Comparison of ENCODE assay signal across 7 cellular contexts in genomic region chr7:99437946-99438572, GRCh38. TPM values are rescaled to one million over a fixed set of nuclear protein-coding genes. Genes with fewer than 3 reads are reported as not detected.
DNase-seq lines count a peak whose midpoint lies in the region; ATAC-seq and TF ChIP-seq lines count a peak whose summit lies in the region.

No MANE protein-coding gene starts in this region.

- H2BK15ac ChIP-seq in H9 (ENCODE audit: low read depth, low read length), result no peak overlapping the region; the same call in 1 of the 2 replicates

- H4K5ac ChIP-seq in H9 (ENCODE audit: insufficient read length, low read depth, low read length), result no peak overlapping the region

- peak overlapping the region; percentile 79 for H3K14ac ChIP-seq in H9 (ENCODE audit: insufficient read depth, low read length)

- H3K56ac ChIP-seq in H9 (ENCODE audit: insufficient read length, low read depth, low read length), result no peak overlapping the region

- ATAC-seq in esophagus mucosa, result peak; percentile 12

- no peaks in the 10 kb centered on the region for H4K20me1 ChIP-seq in H9 (ENCODE audit: control insufficient read depth, insufficient read depth, insufficient read length)

- H3K79me2 ChIP-seq in H9 (ENCODE audit: insufficient read depth, low read length), result peaks cover 11% of the 10 kb centered on the region; the same call in 1 of the 2 replicates

- peaks cover 7% of the 10 kb centered on the region for H3K23me2 ChIP-seq in H9 (ENCODE audit: insufficient read length, low read depth, low read length, poor library complexity, severe bottlenecking)

- no peak overlapping the region for H4K8ac ChIP-seq in H9 (replicated peaks; ENCODE audit: insufficient read length, low read depth, low read length)

- H3K27me3 Mint-ChIP-seq in H9 (ENCODE audit: low read depth) (no peaks in the 10 kb centered on the region), osteocyte (ENCODE audit: unreplicated experiment) (no peaks in the 10 kb centered on the region)

- H3T11ph ChIP-seq in H9 (ENCODE audit: low read length), result no peak overlapping the region

- no peak overlapping the region for H3K18ac ChIP-seq in H9 (ENCODE audit: insufficient read length, low read depth, low read length)

- WGBS in H9 (ENCODE audit: extremely low coverage, insufficient read length, low lambda C conversion rate), result no CpG with 5 or more reads among the region's 20 CpGs

- H3K9me3 ChIP-seq in H9 (ENCODE audit: control insufficient read depth, low read depth, low read length), result no peaks in the 10 kb centered on the region

- H3K4me1 Mint-ChIP-seq in H9 (peaks cover 16 to 29% of the 10 kb centered on the region in 2 experiments), osteocyte (ENCODE audit: unreplicated experiment) (peaks cover 23% of the 10 kb centered on the region)

- peak overlapping the region; percentile 96 to 99 (median 98) for H3K27ac Mint-ChIP-seq in H9
- peak overlapping the region; percentile 96 for H3K27ac Mint-ChIP-seq in osteocyte (ENCODE audit: unreplicated experiment)

- no peak overlapping the region for H2AK5ac ChIP-seq in H9 (ENCODE audit: insufficient read length, low read length)

- no peak overlapping the region for H2BK20ac ChIP-seq in H9 (ENCODE audit: low read depth, low read length, poor library complexity, severe bottlenecking)

- TF ChIP-seq CTCF in H9 (conservative IDR thresholded peaks at IDR 0.05) (no peak), osteocyte (IDR thresholded peaks at IDR 0.05) (no peak)

- H2BK12ac ChIP-seq in H9 (ENCODE audit: insufficient read length, low read depth, low read length), result no peak overlapping the region

- no peak for DNase-seq in H9
- peak; percentile 37 for DNase-seq in RKO (ENCODE audit: low spot score)
- no peak for DNase-seq in osteocyte (ENCODE audit: extremely low spot score, unreplicated experiment)
- DNase-seq in retina, result no peak
- DNase-seq in NCI-H187 treated with DMSO at 0.1 percent for 48 hours (lab: John Stamatoyannopoulos, UW), result no peak
- DNase-seq in NK-92 (lab: John Stamatoyannopoulos, UW; ENCODE audit: unreplicated experiment), result no peak

- H3K36me3 Mint-ChIP-seq in H9 (ENCODE audit: insufficient read depth in 1 of 3, low read depth in 3 of 3) (peaks cover 27 to 49% (median 44%) of the 10 kb centered on the region in 3 experiments), osteocyte (ENCODE audit: unreplicated experiment) (peaks cover 21% of the 10 kb centered on the region)

- H3K9ac ChIP-seq in H9 (ENCODE audit: extremely low read depth, insufficient read length, low read length), result peak overlapping the region; percentile 67

- no peak overlapping the region for H4K91ac ChIP-seq in H9 (ENCODE audit: insufficient read length, low read depth, low read length)

- H3K4me3 Mint-ChIP-seq in H9, result peak overlapping the region; percentile 98 to 99
- peak overlapping the region; percentile 99 for H3K4me3 Mint-ChIP-seq in osteocyte (ENCODE audit: unreplicated experiment)

- peak overlapping the region; percentile 81 for H3K4me2 ChIP-seq in H9 (ENCODE audit: insufficient read depth, insufficient read length, low read length)

- no peaks in the 10 kb centered on the region for H3K27me3 ChIP-seq in H9 (ENCODE audit: insufficient read depth, low read length)

- no peak overlapping the region for H2BK120ac ChIP-seq in H9 (ENCODE audit: low read depth, low read length, poor library complexity, severe bottlenecking)

- H3K4me1 ChIP-seq in H9 (ENCODE audit: insufficient read depth, low read length), result peaks cover 3% of the 10 kb centered on the region; the same call in 1 of the 2 replicates

- H2AFZ ChIP-seq in H9 (ENCODE audit: low read length), result no peak overlapping the region

- no peak overlapping the region for H3K27ac ChIP-seq in H9 (ENCODE audit: insufficient read length, low read depth, low read length)

- no peaks in the 10 kb centered on the region for H3K79me1 ChIP-seq in H9 (ENCODE audit: insufficient read depth, low read depth, low read length, poor library complexity, severe bottlenecking)

- no peaks in the 10 kb centered on the region for H3K9me3 Mint-ChIP-seq in H9
- no peaks in the 10 kb centered on the region for H3K9me3 Mint-ChIP-seq in osteocyte (ENCODE audit: unreplicated experiment)

- no peak overlapping the region for H3K4ac ChIP-seq in H9 (ENCODE audit: low read depth, low read length)

- no peak overlapping the region for H3K23ac ChIP-seq in H9 (ENCODE audit: insufficient read length, low read depth, low read length)

- no peak overlapping the region for H2BK5ac ChIP-seq in H9 (ENCODE audit: insufficient read length, low read length)

RNA-seq across cellular contexts. Expression of gene PTCD1, which starts 0.5 kb away (rescaled TPM):
- total RNA-seq in H9 (2021), result 12.8 and 14.1 TPM in 2 replicates
- total RNA-seq in esophagus mucosa, result 4.0 TPM
- total RNA-seq in osteocyte, result 5.7 and 10.5 TPM in 2 replicates

RNA-seq across cellular contexts. Expression of gene CPSF4, which starts 0.7 kb away (rescaled TPM):
- 96.2 and 98.2 TPM in 2 replicates for total RNA-seq in H9 (2021)
- total RNA-seq in esophagus mucosa, result 23.8 TPM
- 32.3 and 37.9 TPM in 2 replicates for total RNA-seq in osteocyte

RNA-seq across cellular contexts. Expression of gene ATP5MF, which starts 27.9 kb away (rescaled TPM):
- 504 and 516 TPM in 2 replicates for total RNA-seq in H9 (2021)
- 409 TPM for total RNA-seq in esophagus mucosa
- total RNA-seq in osteocyte, result 251 and 253 TPM in 2 replicates

RNA-seq across cellular contexts. Expression of gene BUD31, which starts 29.3 kb away (rescaled TPM):
- total RNA-seq in H9 (2021) (104 TPM in 2 replicates), esophagus mucosa (98.9 TPM), osteocyte (112 and 131 TPM in 2 replicates)

RNA-seq across cellular contexts. Expression of gene PDAP1, which starts 29.7 kb away (rescaled TPM):
- total RNA-seq in H9 (2021) (150 and 160 TPM in 2 replicates), esophagus mucosa (94.4 TPM), osteocyte (107 and 116 TPM in 2 replicates)
